Comparison of ENCODE assay signal across 8 cellular contexts in the genomic region with DNA sequence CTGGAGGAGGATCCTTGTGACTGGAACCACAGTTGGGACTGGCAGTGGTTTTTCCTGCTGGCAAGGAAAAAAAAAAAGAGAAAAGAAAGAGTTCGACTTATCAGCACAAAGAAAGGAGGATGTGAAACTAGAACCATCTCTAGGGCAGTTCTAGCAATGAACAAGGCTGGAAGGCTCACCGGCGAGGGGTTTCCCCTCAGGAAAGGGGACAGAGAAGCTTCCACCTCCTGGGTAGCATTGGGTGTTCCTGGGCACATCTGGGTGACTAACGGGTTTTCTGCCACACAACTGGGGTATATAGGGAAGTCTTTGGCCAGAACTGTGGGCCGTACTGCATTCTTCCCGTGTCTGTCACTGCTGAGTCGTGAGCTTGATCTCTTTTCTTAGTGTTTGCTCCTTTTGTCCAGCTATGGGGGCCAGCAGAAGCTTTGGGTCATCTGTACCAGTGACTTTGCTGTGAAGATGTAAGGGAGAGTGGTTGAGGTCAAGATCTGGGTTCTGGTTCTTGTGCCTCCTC.
A peak's percentile ranks its signal among the peaks of the same experiment; 100 is the strongest.
DNase-seq lines count a peak whose midpoint lies in the region; ATAC-seq and FAIRE-seq lines count a peak whose summit lies in the region.

No MANE protein-coding gene starts in this region.

- peak overlapping the region; percentile 62 to 81 (median 76) for H3K27ac Mint-ChIP-seq in immature natural killer cell

- H3K36me3 Mint-ChIP-seq in immature natural killer cell = peaks cover 2 to 5% (median 3%) of the 10 kb centered on the region in 3 donors

- peaks cover 0 to 4% (median 0%) of the 10 kb centered on the region in 3 donors for H3K27me3 Mint-ChIP-seq in immature natural killer cell (ENCODE audit: low read depth in 3 of 3)

- peak; percentile 56 for DNase-seq in AG08396 (ENCODE audit: low spot score)
- DNase-seq in GM19239 (ENCODE audit: insufficient read length, low spot score) = peak; percentile 36
- peak; percentile 65 for DNase-seq in SW480 (ENCODE audit: low spot score)
- no peak for DNase-seq in immature natural killer cell
- no peak for DNase-seq in NCI-H128 (lab: John Stamatoyannopoulos, UW; ENCODE audit: unreplicated experiment)
- no peak for DNase-seq in NCI-H1930 (lab: John Stamatoyannopoulos, UW)
- no peak for DNase-seq in activated gamma-delta T cell treated with Interleukin-2 at 50 U/mL for 16 hours

- H3K4me3 Mint-ChIP-seq in immature natural killer cell = peak overlapping the region in 4 of 5 donors; percentile 8 to 34 (median 16)

- peak; percentile 70 for ATAC-seq in HG03103 (IDR thresholded peaks at IDR 0.05; ENCODE audit: low read depth, unreplicated experiment)

- H3K4me1 Mint-ChIP-seq in immature natural killer cell = peaks cover 57 to 81% of the 10 kb centered on the region in 2 donors

- peaks cover 0 to under 1% (median 0%) of the 10 kb centered on the region in 6 donors for H3K9me3 Mint-ChIP-seq in immature natural killer cell

- peak; percentile 98 for FAIRE-seq in GM19239 (lab: Jason Lieb, UNC)

Comparison
In these comparisons a context has a peak if more than half of its experiments do, and no peak if none do; other contexts are left out.
1. DNase-seq: peak in AG08396 (single experiment), GM19239 (single experiment) and SW480 (single experiment); none in immature natural killer cell (0 of 3), NCI-H128 (single experiment), NCI-H1930 (0 of 2) and activated gamma-delta T cell treated with Interleukin-2 at 50 U/mL for 16 hours (single experiment).